ENCODE assay signal across 8 cellular contexts in the genomic region with DNA sequence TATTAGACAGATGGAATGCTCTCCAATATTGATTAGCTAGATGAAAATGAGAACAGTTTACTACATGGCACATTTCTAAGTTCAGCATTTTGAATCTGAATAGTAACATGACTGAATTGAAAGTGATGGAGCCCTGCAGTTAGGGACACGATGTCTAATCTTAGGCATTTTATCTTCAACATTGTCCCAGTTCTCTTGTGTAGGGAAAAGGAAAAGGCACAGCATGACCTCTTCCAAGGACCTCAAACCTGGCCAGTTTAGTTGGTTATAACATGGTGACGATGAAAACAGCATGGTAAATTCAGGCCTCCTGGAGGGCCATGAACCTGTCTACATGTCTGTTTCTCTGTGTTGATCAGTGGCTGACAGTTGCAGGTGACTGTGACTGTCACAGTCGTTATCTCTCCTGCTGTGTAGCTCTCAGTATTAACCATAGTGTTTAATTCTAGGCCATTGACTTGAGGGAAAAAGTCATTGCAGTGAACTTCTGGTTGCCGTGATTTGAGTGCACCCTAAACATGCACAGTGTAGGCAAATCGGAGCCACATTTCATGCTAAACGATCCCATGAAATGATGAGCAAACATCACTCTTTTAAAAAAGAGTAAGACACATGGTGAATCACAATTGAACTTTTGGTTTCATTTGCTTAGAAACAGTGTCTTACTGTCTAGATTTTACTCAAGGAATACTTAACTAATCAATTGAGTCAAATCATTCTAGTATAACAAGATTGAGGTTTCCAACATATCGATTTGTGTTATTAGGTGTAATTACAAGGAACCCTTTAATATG.
DNase-seq lines count a peak whose midpoint lies in the region; ATAC-seq and TF ChIP-seq lines count a peak whose summit lies in the region.

No MANE protein-coding gene starts in this region.

- ATAC-seq in GM18517 (IDR thresholded peaks at IDR 0.05; ENCODE audit: unreplicated experiment) (peak; percentile 67), GM21423 (IDR thresholded peaks at IDR 0.05; ENCODE audit: unreplicated experiment) (peak; percentile 55), HG03439 (IDR thresholded peaks at IDR 0.05; ENCODE audit: unreplicated experiment) (peak; percentile 65)
- ATAC-seq in effector memory CD8-positive, alpha-beta T cell (replicated peaks), result no peak

- H3K36me3 Mint-ChIP-seq in effector memory CD8-positive, alpha-beta T cell (ENCODE audit: insufficient read depth), result peaks cover 2% of the 10 kb centered on the region

- H3K36me3 ChIP-seq in tibial nerve, result no peaks in the 10 kb centered on the region

- no peak for DNase-seq in effector memory CD8-positive, alpha-beta T cell
- DNase-seq in ACHN, result no peak
- DNase-seq in foreskin fibroblast, result no peak
- DNase-seq in hypothalamus (lab: John Stamatoyannopoulos, UW), result no peak
- DNase-seq in tibial nerve (ENCODE audit: low spot score in 2 of 2), result no peak

- H3K4me3 ChIP-seq in foreskin fibroblast (ENCODE audit: low read depth in 1 of 2, low read length in 2 of 2) (no peak overlapping the region), tibial nerve (no peak overlapping the region)

- in situ Hi-C loops in ACHN (cut with HindIII; ENCODE audit: low pct_ligation_motif_present, low pct_unique_long_range_greater_than_20kb, low sequenced_read_pairs), result no loop called here

- H3K27me3 Mint-ChIP-seq in effector memory CD8-positive, alpha-beta T cell, result no peaks in the 10 kb centered on the region

- no peak overlapping the region for H3K27ac ChIP-seq in tibial nerve

- H3K27ac Mint-ChIP-seq in effector memory CD8-positive, alpha-beta T cell, result peak overlapping the region; percentile 0 to 89

- H3K4me3 Mint-ChIP-seq in effector memory CD8-positive, alpha-beta T cell, result peak overlapping the region; percentile 47 to 65

- H3K9me3 ChIP-seq in tibial nerve, result no peaks in the 10 kb centered on the region

- H3K9me3 Mint-ChIP-seq in effector memory CD8-positive, alpha-beta T cell, result no peaks in the 10 kb centered on the region

- peaks cover 10 to 20% of the 10 kb centered on the region in 2 donors for H3K4me1 Mint-ChIP-seq in effector memory CD8-positive, alpha-beta T cell (ENCODE audit: low read depth in 2 of 2)

- no peak for TF ChIP-seq CTCF in foreskin fibroblast (IDR thresholded peaks at IDR 0.05; ENCODE audit: low read depth, low read length)
- TF ChIP-seq CTCF in tibial nerve (IDR thresholded peaks at IDR 0.05), result no peak

- no peaks in the 10 kb centered on the region for H3K27me3 ChIP-seq in tibial nerve

- no peak for TF ChIP-seq EP300 in tibial nerve (IDR thresholded peaks at IDR 0.05)

- WGBS in tibial nerve, 2 donors, result 86 to 88% methylated on average over 7 of the region's 7 CpGs

- no peak for TF ChIP-seq POLR2A in tibial nerve (IDR thresholded peaks at IDR 0.05)

- H3K4me1 ChIP-seq in tibial nerve, result no peaks in the 10 kb centered on the region
